1 cellular context compared by ENCODE assay signal in the genomic region with DNA sequence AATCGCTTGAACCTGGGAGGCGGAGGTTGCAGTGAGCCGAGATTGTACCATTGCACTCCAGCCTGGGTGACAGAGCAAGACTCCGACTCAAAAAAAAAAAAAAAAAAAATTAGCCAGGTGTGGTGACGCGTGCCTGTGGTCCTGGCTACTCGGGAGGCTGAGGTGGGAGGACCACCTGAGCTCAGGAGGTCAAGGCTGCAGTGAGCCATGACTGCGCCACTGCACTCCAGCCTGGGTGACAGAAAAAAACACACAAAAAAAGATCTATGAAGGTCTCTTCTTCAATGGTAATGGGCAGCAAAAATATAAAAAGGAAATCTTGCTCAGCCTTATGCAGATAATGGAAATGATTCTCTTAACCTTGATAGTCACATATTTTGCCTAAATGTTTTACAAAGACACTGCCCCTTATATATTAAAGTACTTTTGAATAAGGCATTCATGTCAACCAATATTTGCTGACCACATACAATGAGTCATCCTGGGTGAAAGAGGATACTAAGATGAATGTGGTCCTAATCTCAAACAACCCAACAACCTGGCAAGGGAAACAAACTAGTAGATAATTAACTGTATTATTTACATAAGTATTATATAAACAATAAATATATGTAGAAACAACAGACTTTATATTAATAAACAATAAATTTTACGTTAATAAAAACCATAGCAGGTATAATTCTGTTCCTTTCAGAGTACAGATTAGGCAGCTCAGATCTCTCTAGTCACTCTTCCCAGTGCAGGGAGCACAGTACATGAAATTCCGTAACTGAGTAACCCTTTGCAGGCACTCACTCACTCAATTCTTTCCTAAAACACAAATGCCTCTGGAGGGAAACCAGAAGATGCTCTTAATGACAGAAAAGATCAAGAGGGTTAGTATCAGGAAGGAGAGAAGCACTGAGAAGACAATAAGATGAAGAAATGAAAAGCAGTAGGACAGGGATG.
TF ChIP-seq lines count a peak whose summit lies in the region.

No MANE protein-coding gene starts in this region.

TF ChIP-seq in GM12878, 131 proteins besides CTCF, POLR2A, EP300 and RAD21:
- TF ChIP-seq IRF3 (IDR thresholded peaks at IDR 0.05) (no peak), TBL1XR1 (IDR thresholded peaks at IDR 0.05; ENCODE audit: low read depth, low read length) (no peak), E2F8 (IDR thresholded peaks at IDR 0.05; ENCODE audit: low read depth, partially characterized antibody) (no peak), NR2C1 (IDR thresholded peaks at IDR 0.05) (no peak), IRF5 (IDR thresholded peaks at IDR 0.05; ENCODE audit: borderline replicate concordance) (no peak), SRF (IDR thresholded peaks at IDR 0.05; ENCODE audit: low read depth in 2 of 2, low read length in 2 of 2) (no peak), ZBTB40 (IDR thresholded peaks at IDR 0.05; ENCODE audit: borderline replicate concordance) (no peak), MXI1 (IDR thresholded peaks at IDR 0.05; ENCODE audit: low read depth, low read length) (no peak), RELB (IDR thresholded peaks at IDR 0.05; ENCODE audit: low read depth) (no peak), ASH2L (IDR thresholded peaks at IDR 0.05; ENCODE audit: borderline replicate concordance, low read depth) (no peak), TCF7 (IDR thresholded peaks at IDR 0.05; ENCODE audit: borderline replicate concordance) (no peak), SUZ12 (IDR thresholded peaks at IDR 0.05; ENCODE audit: unreplicated experiment) (no peak), STAT3 (IDR thresholded peaks at IDR 0.05; ENCODE audit: low read depth, low read length) (no peak), TARDBP (IDR thresholded peaks at IDR 0.05; ENCODE audit: borderline replicate concordance) (no peak)
- TF ChIP-seq, protein P1, sequence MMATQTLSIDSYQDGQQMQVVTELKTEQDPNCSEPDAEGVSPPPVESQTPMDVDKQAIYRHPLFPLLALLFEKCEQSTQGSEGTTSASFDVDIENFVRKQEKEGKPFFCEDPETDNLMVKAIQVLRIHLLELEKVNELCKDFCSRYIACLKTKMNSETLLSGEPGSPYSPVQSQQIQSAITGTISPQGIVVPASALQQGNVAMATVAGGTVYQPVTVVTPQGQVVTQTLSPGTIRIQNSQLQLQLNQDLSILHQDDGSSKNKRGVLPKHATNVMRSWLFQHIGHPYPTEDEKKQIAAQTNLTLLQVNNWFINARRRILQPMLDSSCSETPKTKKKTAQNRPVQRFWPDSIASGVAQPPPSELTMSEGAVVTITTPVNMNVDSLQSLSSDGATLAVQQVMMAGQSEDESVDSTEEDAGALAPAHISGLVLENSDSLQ (IDR thresholded peaks at IDR 0.05), result no peak
